In the genomic region with DNA sequence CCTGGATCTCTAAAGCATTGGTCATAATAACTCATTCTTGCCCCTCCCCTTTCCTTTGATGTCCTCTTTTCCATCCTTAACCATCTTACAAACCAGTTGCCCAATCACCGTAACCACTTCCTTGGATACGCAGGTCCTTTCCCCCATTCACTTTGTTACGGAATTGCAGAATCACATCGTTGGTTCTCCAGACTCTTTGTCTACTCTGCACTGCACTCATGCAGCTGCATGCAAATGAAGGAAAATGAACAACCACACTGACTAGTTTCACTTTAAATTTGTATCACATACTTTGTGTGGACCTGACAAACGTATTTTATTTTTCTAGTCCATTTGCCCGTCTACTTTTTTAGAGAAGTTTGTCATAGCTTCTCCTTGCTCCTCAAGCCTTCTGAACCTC, we compare ENCODE assay signal across 19 cellular contexts.
A peak's percentile ranks its signal among the peaks of the same experiment; 100 is the strongest.
DNase-seq lines count a peak whose midpoint lies in the region; ATAC-seq and TF ChIP-seq lines count a peak whose summit lies in the region.
"Had no signal": no experiment of that assay in that cellular context is flagged by ENCODE, and none has a peak within 500 bp of the region (broad histone marks: within the 10 kb centered on the region; RNA-seq: fewer than 3 reads in every experiment).

No MANE protein-coding gene starts in this region.

- TF ChIP-seq CTCF in GM13976 (IDR thresholded peaks at IDR 0.05; ENCODE audit: borderline replicate concordance, control extremely low read depth, extremely low read depth, insufficient read depth, missing control alignments): no peak

- peak; percentile 72 for ATAC-seq in GM19035 (IDR thresholded peaks at IDR 0.05; ENCODE audit: unreplicated experiment)
- no peak for ATAC-seq in left cardiac atrium
- ATAC-seq: K562, PC-3, T-cell had no signal

- intact Hi-C loops in left cardiac atrium (cut with DNase I): loop anchor here in 1 of 2 donors (5.0 kb wide), 1 partner anchor 355 kb away; no protein-coding TSS in a partner anchor

- in situ Hi-C loops in GM13976 (cut with MboI; ENCODE audit: low sequenced_read_pairs, unreplicated experiment): no loop called here

- peak; percentile 3 for DNase-seq in NCI-H2196 (lab: John Stamatoyannopoulos, UW; ENCODE audit: unreplicated experiment)
- no peak for DNase-seq in NCI-H2196 treated with DMSO at 0.1 percent for 48 hours (lab: John Stamatoyannopoulos, UW; ENCODE audit: unreplicated experiment)
- DNase-seq in NAMALWA (ENCODE audit: low spot score): peak; percentile 13
- DNase-seq in astrocyte of the hippocampus (ENCODE audit: low read depth, low spot score): peak; percentile 2
- DNase-seq in A172 (ENCODE audit: low spot score): no peak
- DNase-seq in GM13976 (ENCODE audit: low spot score): no peak
- no peak for DNase-seq in left cardiac atrium
- DNase-seq: AML-193, Caco-2, DND-41, GDM1, H7, NCI-H2029 treated with DMSO at 0.1 percent for 48 hours, NCI-H345, PC-3, T-cell, T1000 had no signal

Comparison
In these comparisons a context has a peak if more than half of its experiments do, and no peak if none do; other contexts are left out.
1. DNase-seq: peak in NCI-H2196 (single experiment), NAMALWA (single experiment) and astrocyte of the hippocampus (single experiment); none in NCI-H2196 treated with DMSO at 0.1 percent for 48 hours (single experiment), A172 (single experiment), GM13976 (single experiment) and left cardiac atrium (single experiment).